Comparison of ENCODE assay signal across 16 cellular contexts in genomic region chr7:44791278-44792219, GRCh38. TPM values are rescaled to one million over a fixed set of nuclear protein-coding genes. Genes with fewer than 3 reads are reported as not detected.
A peak's percentile ranks its signal among the peaks of the same experiment; 100 is the strongest.
DNase-seq lines count a peak whose midpoint lies in the region; ATAC-seq and TF ChIP-seq lines count a peak whose summit lies in the region.
"Had no signal": no experiment of that assay in that cellular context is flagged by ENCODE, and none has a peak within 500 bp of the region (broad histone marks: within the 10 kb centered on the region; RNA-seq: fewer than 3 reads in every experiment).

No MANE protein-coding gene starts in this region.

- H3K27ac ChIP-seq in coronary artery: peak overlapping the region; percentile 52 to 65
- H3K27ac ChIP-seq in naive thymus-derived CD4-positive, alpha-beta T cell (ENCODE audit: low read depth, low read length): no peak overlapping the region
- H3K27ac ChIP-seq: left ventricle myocardium inferior had no signal

- ATAC-seq in naive thymus-derived CD4-positive, alpha-beta T cell: no peak
- ATAC-seq: stimulated activated memory B cell treated with anti-CD40 and anti-IgM and Interleukin-4, amounts not matched to agents 10 μg/mL and 1 μg/mL and 100 μg/mL, for 72 hours had no signal

- H3K9me3 Mint-ChIP-seq in naive thymus-derived CD4-positive, alpha-beta T cell: no peaks in the 10 kb centered on the region
- H3K9me3 Mint-ChIP-seq: CD4-positive, CD25-positive, alpha-beta regulatory T cell; stimulated activated memory B cell treated with anti-CD40 and anti-IgM and Interleukin-4, amounts not matched to agents 10 μg/mL and 1 μg/mL and 100 μg/mL, for 72 hours had no signal

- H3K27me3 ChIP-seq in BJ (ENCODE audit: control insufficient read depth, insufficient read depth, low read length) (no peaks in the 10 kb centered on the region), MG63 (no peaks in the 10 kb centered on the region)
- no peaks in the 10 kb centered on the region for H3K27me3 ChIP-seq in naive thymus-derived CD4-positive, alpha-beta T cell (ENCODE audit: control insufficient read depth in 2 of 2, insufficient read depth in 2 of 2, low read length in 2 of 2)

- CTCF ChIA-PET in BJ (lab: Yijun Ruan, JAX): interaction anchor here (0.7 to 1.2 kb wide), 5 partner anchors 19 to 56 kb away, joined by 3 to 4 read pairs (median 3); no protein-coding TSS in a partner anchor
- CTCF ChIA-PET in naive thymus-derived CD4-positive, alpha-beta T cell (lab: Charles Lee): no interaction called here

- H3K36me3 ChIP-seq in BJ (ENCODE audit: control insufficient read depth, insufficient read depth, low read length) (no peaks in the 10 kb centered on the region), MG63 (peaks cover under 1% of the 10 kb centered on the region)
- no peaks in the 10 kb centered on the region for H3K36me3 ChIP-seq in naive thymus-derived CD4-positive, alpha-beta T cell (ENCODE audit: control insufficient read depth in 2 of 3, insufficient read depth in 3 of 3, low read length in 3 of 3)
- H3K36me3 ChIP-seq: left ventricle myocardium inferior had no signal

- no peaks in the 10 kb centered on the region for H3K27me3 Mint-ChIP-seq in naive thymus-derived CD4-positive, alpha-beta T cell
- H3K27me3 Mint-ChIP-seq: CD4-positive, CD25-positive, alpha-beta regulatory T cell; stimulated activated memory B cell treated with anti-CD40 and anti-IgM and Interleukin-4, amounts not matched to agents 10 μg/mL and 1 μg/mL and 100 μg/mL, for 72 hours had no signal

- H3K4me1 ChIP-seq in naive thymus-derived CD4-positive, alpha-beta T cell (ENCODE audit: control insufficient read depth in 2 of 2, insufficient read depth in 2 of 2, low read length in 2 of 2): no peaks in the 10 kb centered on the region

- peak; percentile 53 for TF ChIP-seq CTCF in BJ (IDR thresholded peaks at IDR 0.05; ENCODE audit: insufficient read depth, low read depth, low read length)
- TF ChIP-seq CTCF in coronary artery (IDR thresholded peaks at IDR 0.05): no peak

- DNase-seq in BJ (ENCODE audit: low read depth) (no peak), MG63 (peak; percentile 18), coronary artery (ENCODE audit: low spot score) (no peak), COLO668 (lab: John Stamatoyannopoulos, UW; ENCODE audit: unreplicated experiment) (no peak), CD1c-positive myeloid dendritic cell (ENCODE audit: extremely low spot score) (no peak), SHP77 (lab: John Stamatoyannopoulos, UW) (no peak)
- DNase-seq in naive thymus-derived CD4-positive, alpha-beta T cell: no peak
- DNase-seq in NK-92 treated with Interleukin-12 subunit alpha and Interleukin-12 subunit beta, amount 100 ng/mL, for 24 hours (lab: John Stamatoyannopoulos, UW): no peak
- DNase-seq: activated CD4-positive, alpha-beta T cell treated with anti-CD3 and anti-CD28 coated beads, Interleukin-2, amount 50 U/mL, for 48 hours; CD4-positive, CD25-positive, alpha-beta regulatory T cell; left ventricle myocardium inferior; NCI-H146; NCI-H524; stimulated activated CD4-positive, alpha-beta T cell treated with anti-CD3 and anti-CD28 coated beads, Interleukin-1b, Interleukin-23, amount 100 ng/mL, for 48 hours; SW 1271 had no signal

- H3K36me3 Mint-ChIP-seq in naive thymus-derived CD4-positive, alpha-beta T cell: no peaks in the 10 kb centered on the region
- H3K36me3 Mint-ChIP-seq: CD4-positive, CD25-positive, alpha-beta regulatory T cell; stimulated activated memory B cell treated with anti-CD40 and anti-IgM and Interleukin-4, amounts not matched to agents 10 μg/mL and 1 μg/mL and 100 μg/mL, for 72 hours had no signal

- no peaks in the 10 kb centered on the region for H3K9me3 ChIP-seq in MG63
- no peaks in the 10 kb centered on the region for H3K9me3 ChIP-seq in naive thymus-derived CD4-positive, alpha-beta T cell (ENCODE audit: control insufficient read depth in 2 of 3, low read length in 3 of 3)
- H3K9me3 ChIP-seq: left ventricle myocardium inferior had no signal

- H3K27ac Mint-ChIP-seq in naive thymus-derived CD4-positive, alpha-beta T cell: peak overlapping the region in 5 of 9 donors; percentile 4 to 62 (median 9)
- H3K27ac Mint-ChIP-seq: stimulated activated memory B cell treated with anti-CD40 and anti-IgM and Interleukin-4, amounts not matched to agents 10 μg/mL and 1 μg/mL and 100 μg/mL, for 72 hours had no signal

- intact Hi-C loops in naive thymus-derived CD4-positive, alpha-beta T cell (cut with micrococcal nuclease): no loop called here

- no peak overlapping the region for H3K4me3 ChIP-seq in BJ (ENCODE audit: low read depth, low read length)
- no peak overlapping the region for H3K4me3 ChIP-seq in MG63
- H3K4me3 ChIP-seq in coronary artery: no peak overlapping the region
- no peak overlapping the region for H3K4me3 ChIP-seq in naive thymus-derived CD4-positive, alpha-beta T cell (ENCODE audit: low read length)
- H3K4me3 ChIP-seq: left ventricle myocardium inferior had no signal

- POLR2A ChIA-PET in BJ (lab: Charles Lee): no interaction called here
- POLR2A ChIA-PET in naive thymus-derived CD4-positive, alpha-beta T cell (lab: Charles Lee): interaction anchor here (0.6 to 1.1 kb wide), 2 partner anchors 19 to 259 kb away, joined by 3 read pairs; no protein-coding TSS in a partner anchor

- no peak overlapping the region for H3K4me3 Mint-ChIP-seq in naive thymus-derived CD4-positive, alpha-beta T cell
- H3K4me3 Mint-ChIP-seq: stimulated activated memory B cell treated with anti-CD40 and anti-IgM and Interleukin-4, amounts not matched to agents 10 μg/mL and 1 μg/mL and 100 μg/mL, for 72 hours had no signal

- H3K4me1 Mint-ChIP-seq in naive thymus-derived CD4-positive, alpha-beta T cell: peaks cover 0 to 12% (median 0%) of the 10 kb centered on the region in 7 donors

RNA-seq across cellular contexts. Expression of gene PPIA, which starts 4.9 kb away (rescaled TPM):
- polyA plus RNA-seq in BJ (2011; rRNA removed): 3,555 and 5,521 TPM in 2 replicates
- 337 and 436 TPM in 2 replicates for polyA minus RNA-seq in BJ (2011; rRNA and poly(A)+ RNA removed)
- 6,024 and 6,806 TPM in 2 replicates for total RNA-seq in MG63 (2014; rRNA removed; shearing (Covaris generic); ENCODE audit: low replicate concordance)
- 1,000 to 10,000 TPM in 1 of 5 experiments, 100 to 1,000 TPM in 4; 535 to 1,748 (median 620) TPM for total RNA-seq in naive thymus-derived CD4-positive, alpha-beta T cell
- 1,000 to 10,000 TPM; 3,113 to 3,303 TPM for polyA plus RNA-seq in naive thymus-derived CD4-positive, alpha-beta T cell

RNA-seq across cellular contexts. Expression of gene ZMIZ2, which starts 42.9 kb away (rescaled TPM):
- 4.4 and 7.4 TPM in 2 replicates for polyA plus RNA-seq in BJ (2011; rRNA removed)
- 12.2 and 12.8 TPM in 2 replicates for polyA minus RNA-seq in BJ (2011; rRNA and poly(A)+ RNA removed)
- 2.0 and 6.6 TPM in 2 replicates for total RNA-seq in MG63 (2014; rRNA removed; shearing (Covaris generic); ENCODE audit: low replicate concordance)
- total RNA-seq in naive thymus-derived CD4-positive, alpha-beta T cell: 100 to 1,000 TPM; 108 to 187 (median 144) TPM
- 1 to 10 TPM; 4.4 to 7.7 TPM for polyA plus RNA-seq in naive thymus-derived CD4-positive, alpha-beta T cell

RNA-seq across cellular contexts. Expression of gene H2AZ2, which starts 56.3 kb away (rescaled TPM):
- 100 and 107 TPM in 2 replicates for polyA plus RNA-seq in BJ (2011; rRNA removed)
- polyA minus RNA-seq in BJ (2011; rRNA and poly(A)+ RNA removed): 35.3 and 46.2 TPM in 2 replicates
- total RNA-seq in MG63 (2014; rRNA removed; shearing (Covaris generic); ENCODE audit: low replicate concordance): 352 and 425 TPM in 2 replicates
- total RNA-seq in naive thymus-derived CD4-positive, alpha-beta T cell: 100 to 1,000 TPM; 141 to 284 (median 143) TPM
- 100 to 1,000 TPM; 202 to 252 TPM for polyA plus RNA-seq in naive thymus-derived CD4-positive, alpha-beta T cell

Comparison
In these comparisons a context has a peak if more than half of its experiments do, and no peak if none do; other contexts are left out.
1. RNA of gene ZMIZ2, which starts 42.9 kb away (total RNA-seq): 108 to 187 TPM in naive thymus-derived CD4-positive, alpha-beta T cell; 2.0 to 6.6 TPM in MG63; every median in the first group is over 10 times any median in the second.